Comparison of ENCODE assay signal across 8 cellular contexts in the genomic region with DNA sequence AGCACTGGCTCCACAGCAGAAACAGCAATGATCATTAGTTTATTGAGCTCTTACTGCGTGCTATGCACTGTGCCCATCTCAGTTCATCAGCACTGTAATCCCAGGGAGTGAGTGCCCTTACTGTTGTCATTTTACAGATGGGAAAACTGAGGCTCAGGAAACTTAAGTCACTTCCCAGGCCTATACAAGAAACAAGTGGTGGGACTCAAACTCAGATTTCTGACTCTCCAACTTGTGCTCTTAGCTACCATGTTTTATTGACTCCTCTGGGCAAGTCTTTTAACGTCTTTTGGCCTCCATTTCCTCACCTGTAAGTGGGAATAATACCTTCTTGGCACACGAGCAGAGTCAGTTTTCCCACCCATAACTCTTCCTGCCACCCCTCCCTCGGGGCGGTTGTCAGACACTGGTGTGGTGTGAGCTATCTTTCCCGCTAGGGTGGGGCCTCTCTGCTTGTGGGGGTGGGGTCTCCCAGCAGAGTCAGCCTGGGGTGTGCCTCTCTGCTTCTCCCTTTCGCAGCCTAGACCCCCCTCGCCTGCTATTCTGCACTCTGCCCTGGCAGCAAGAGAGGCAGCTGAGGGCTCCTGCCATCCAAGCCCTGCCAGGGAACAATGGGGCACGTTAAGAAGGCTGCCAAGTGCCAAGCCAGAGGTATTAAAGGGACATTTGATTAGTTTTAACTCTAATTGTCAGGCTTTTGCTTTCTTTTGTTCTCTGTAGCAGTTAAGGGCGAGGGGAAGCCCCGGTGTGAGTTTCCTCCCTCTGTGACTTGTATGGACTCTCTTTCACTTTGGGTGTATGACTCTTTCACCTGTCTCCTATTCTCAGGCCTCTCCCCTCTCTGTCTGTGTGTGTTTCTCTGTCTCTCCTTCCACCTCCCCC. TPM values are rescaled to one million over a fixed set of nuclear protein-coding genes. Genes with fewer than 3 reads are reported as not detected.
A peak's percentile ranks its signal among the peaks of the same experiment; 100 is the strongest.
DNase-seq lines count a peak whose midpoint lies in the region; ATAC-seq and TF ChIP-seq lines count a peak whose summit lies in the region.

No MANE protein-coding gene starts in this region.

- no peaks in the 10 kb centered on the region for H3K9me3 Mint-ChIP-seq in T-helper 1 cell treated with Interleukin-12 subunit alpha and Interleukin-12 subunit beta and Interleukin-4 antibody, amounts not matched to agents 30 μg/mL and 1 μg/mL, for 36 hours
- no peaks in the 10 kb centered on the region for H3K9me3 Mint-ChIP-seq in effector memory CD8-positive, alpha-beta T cell

- no peak for TF ChIP-seq POLR2A in suprapubic skin (IDR thresholded peaks at IDR 0.05)

- DNase-seq in effector memory CD8-positive, alpha-beta T cell, result peak in 2 of 3 experiments; percentile 21 to 25
- no peak for DNase-seq in suprapubic skin (ENCODE audit: low spot score in 2 of 2)
- no peak for DNase-seq in NOMO-1 (lab: John Stamatoyannopoulos, UW; ENCODE audit: unreplicated experiment in 2 of 2)
- DNase-seq in kidney glomerular epithelial cell (lab: John Stamatoyannopoulos, UW), result no peak
- DNase-seq in ureter (ENCODE audit: low spot score), result no peak

- H3K36me3 Mint-ChIP-seq in T-helper 1 cell treated with Interleukin-12 subunit alpha and Interleukin-12 subunit beta and Interleukin-4 antibody, amounts not matched to agents 30 μg/mL and 1 μg/mL, for 36 hours (ENCODE audit: low read depth), result peaks cover 36% of the 10 kb centered on the region
- peaks cover 12% of the 10 kb centered on the region for H3K36me3 Mint-ChIP-seq in effector memory CD8-positive, alpha-beta T cell (ENCODE audit: insufficient read depth)

- H3K27me3 ChIP-seq in suprapubic skin, result no peaks in the 10 kb centered on the region

- peak overlapping the region; percentile 80 for H3K4me3 Mint-ChIP-seq in T-helper 1 cell treated with Interleukin-12 subunit alpha and Interleukin-12 subunit beta and Interleukin-4 antibody, amounts not matched to agents 30 μg/mL and 1 μg/mL, for 36 hours
- peak overlapping the region; percentile 25 to 83 for H3K4me3 Mint-ChIP-seq in effector memory CD8-positive, alpha-beta T cell

- no peaks in the 10 kb centered on the region for H3K9me3 ChIP-seq in suprapubic skin

- no peak for TF ChIP-seq CTCF in suprapubic skin (IDR thresholded peaks at IDR 0.05)

- peaks cover 71% of the 10 kb centered on the region for H3K4me1 Mint-ChIP-seq in T-helper 1 cell treated with Interleukin-12 subunit alpha and Interleukin-12 subunit beta and Interleukin-4 antibody, amounts not matched to agents 30 μg/mL and 1 μg/mL, for 36 hours (ENCODE audit: low read depth)
- H3K4me1 Mint-ChIP-seq in effector memory CD8-positive, alpha-beta T cell (ENCODE audit: low read depth in 2 of 2), result peaks cover 76 to 79% of the 10 kb centered on the region in 2 donors

- no peak overlapping the region for H3K27ac ChIP-seq in suprapubic skin

- peak overlapping the region; percentile 94 for H3K27ac Mint-ChIP-seq in T-helper 1 cell treated with Interleukin-12 subunit alpha and Interleukin-12 subunit beta and Interleukin-4 antibody, amounts not matched to agents 30 μg/mL and 1 μg/mL, for 36 hours
- peak overlapping the region; percentile 80 to 94 for H3K27ac Mint-ChIP-seq in effector memory CD8-positive, alpha-beta T cell

- no peak for TF ChIP-seq EP300 in suprapubic skin (IDR thresholded peaks at IDR 0.05)

- H3K36me3 ChIP-seq in suprapubic skin, result no peaks in the 10 kb centered on the region

- ATAC-seq in GM18909 (IDR thresholded peaks at IDR 0.05; ENCODE audit: poor library complexity, unreplicated experiment) (peak; percentile 93), HG02852 (IDR thresholded peaks at IDR 0.05; ENCODE audit: unreplicated experiment) (peak; percentile 99)
- ATAC-seq in effector memory CD8-positive, alpha-beta T cell (replicated peaks), result peak; percentile 61

- peaks cover 14% of the 10 kb centered on the region for H3K4me1 ChIP-seq in suprapubic skin

- no peaks in the 10 kb centered on the region for H3K27me3 Mint-ChIP-seq in T-helper 1 cell treated with Interleukin-12 subunit alpha and Interleukin-12 subunit beta and Interleukin-4 antibody, amounts not matched to agents 30 μg/mL and 1 μg/mL, for 36 hours (ENCODE audit: low read depth)
- H3K27me3 Mint-ChIP-seq in effector memory CD8-positive, alpha-beta T cell, result no peaks in the 10 kb centered on the region

- WGBS in suprapubic skin, result 47% methylated on average over 11 of the region's 11 CpGs

- H3K4me3 ChIP-seq in suprapubic skin, result no peak overlapping the region

RNA-seq across cellular contexts. Expression of a gene that starts 12.1 kb away (rescaled TPM):
- total RNA-seq in suprapubic skin (10 to 100 TPM; 11.6 to 16.3 (median 14.8) TPM), ureter (26.0 TPM)

Comparison
In these comparisons a context has a peak if more than half of its experiments do, and no peak if none do; other contexts are left out.
1. DNase-seq: peak in effector memory CD8-positive, alpha-beta T cell (2 of 3); none in suprapubic skin (0 of 2), NOMO-1 (0 of 2), kidney glomerular epithelial cell (single experiment) and ureter (single experiment).
2. Peak in every context shown above with its lines, with median percentiles within 50 percentile points of each other: ATAC-seq.